7 cellular contexts compared by ENCODE assay signal in the genomic region with DNA sequence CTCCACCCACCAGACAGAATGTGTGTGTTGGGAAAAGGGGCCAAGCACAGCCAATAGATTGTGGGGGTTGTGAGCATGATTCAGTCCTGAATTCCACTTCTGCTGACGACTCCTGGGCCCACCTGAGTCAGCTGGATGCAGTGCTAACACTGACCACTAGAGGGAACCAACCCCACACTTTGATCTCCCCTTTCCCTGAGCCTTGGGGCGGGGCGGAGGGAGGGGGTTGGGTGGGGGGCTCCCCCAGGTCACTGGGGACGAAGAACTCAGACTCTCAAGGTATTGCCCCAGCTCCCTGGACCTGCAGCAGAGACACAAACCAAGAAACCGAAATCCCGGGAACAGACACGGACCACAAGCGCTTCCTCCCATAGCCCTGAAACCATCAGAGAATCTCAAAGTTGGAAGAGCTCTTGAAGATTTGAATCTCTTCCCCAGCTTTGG. TPM values are rescaled to one million over a fixed set of nuclear protein-coding genes. Genes with fewer than 3 reads are reported as not detected.
A peak's percentile ranks its signal among the peaks of the same experiment; 100 is the strongest.
DNase-seq lines count a peak whose midpoint lies in the region; ATAC-seq and TF ChIP-seq lines count a peak whose summit lies in the region.
"Had no signal": no experiment of that assay in that cellular context is flagged by ENCODE, and none has a peak within 500 bp of the region (broad histone marks: within the 10 kb centered on the region; RNA-seq: fewer than 3 reads in every experiment).

No MANE protein-coding gene starts in this region.

- no peak overlapping the region for H3K27ac Mint-ChIP-seq in activated T-helper 17 cell treated with anti-CD3 and anti-CD28 coated beads, Interleukin-2, amount 50 U/mL, for 72 hours
- H3K27ac Mint-ChIP-seq: stimulated activated naive CD8-positive, alpha-beta T cell treated with anti-CD3 and anti-CD28 coated beads, Interleukin-15, Interleukin-2, amounts not matched to agents 100 ng/mL and 50 ng/mL, for 24 hours had no signal

- H3K9me3 ChIP-seq in left lung, result no peaks in the 10 kb centered on the region
- no peaks in the 10 kb centered on the region for H3K9me3 ChIP-seq in tibial nerve

- DNase-seq in BJ (ENCODE audit: low read depth), result no peak
- DNase-seq in NB4 (ENCODE audit: low read depth), result peak; percentile 37
- no peak for DNase-seq in left lung
- peak in 1 of 2 donors; percentile 60 for DNase-seq in tibial nerve (ENCODE audit: low spot score in 2 of 2)

- no peaks in the 10 kb centered on the region for H3K9me3 Mint-ChIP-seq in activated T-helper 17 cell treated with anti-CD3 and anti-CD28 coated beads, Interleukin-2, amount 50 U/mL, for 72 hours
- H3K9me3 Mint-ChIP-seq: stimulated activated naive CD8-positive, alpha-beta T cell treated with anti-CD3 and anti-CD28 coated beads, Interleukin-15, Interleukin-2, amounts not matched to agents 100 ng/mL and 50 ng/mL, for 24 hours had no signal

- peak; percentile 64 for ATAC-seq in activated T-helper 17 cell treated with anti-CD3 and anti-CD28 coated beads, Interleukin-2, amount 50 U/mL, for 72 hours (replicated peaks)
- ATAC-seq in left lung (peak; percentile 82), GM18861 (IDR thresholded peaks at IDR 0.05; ENCODE audit: unreplicated experiment) (no peak)

- no peaks in the 10 kb centered on the region for H3K4me1 Mint-ChIP-seq in activated T-helper 17 cell treated with anti-CD3 and anti-CD28 coated beads, Interleukin-2, amount 50 U/mL, for 72 hours

- H3K27me3 Mint-ChIP-seq in activated T-helper 17 cell treated with anti-CD3 and anti-CD28 coated beads, Interleukin-2, amount 50 U/mL, for 72 hours, result no peaks in the 10 kb centered on the region
- H3K27me3 Mint-ChIP-seq: stimulated activated naive CD8-positive, alpha-beta T cell treated with anti-CD3 and anti-CD28 coated beads, Interleukin-15, Interleukin-2, amounts not matched to agents 100 ng/mL and 50 ng/mL, for 24 hours had no signal

- peaks cover 10% of the 10 kb centered on the region for H3K27me3 ChIP-seq in BJ (ENCODE audit: control insufficient read depth, insufficient read depth, low read length)
- H3K27me3 ChIP-seq in left lung, result no peaks in the 10 kb centered on the region
- peaks cover 0 to 16% of the 10 kb centered on the region in 2 donors for H3K27me3 ChIP-seq in tibial nerve

- H3K36me3 ChIP-seq in BJ (ENCODE audit: control insufficient read depth, insufficient read depth, low read length) (no peaks in the 10 kb centered on the region), left lung (no peaks in the 10 kb centered on the region), tibial nerve (no peaks in the 10 kb centered on the region)

- POLR2A ChIA-PET in BJ (lab: Charles Lee), result no interaction called here

- no peak overlapping the region for H3K4me3 ChIP-seq in BJ (ENCODE audit: low read depth, low read length)
- no peak overlapping the region for H3K4me3 ChIP-seq in NB4 (ENCODE audit: low read depth, low read length)
- no peak overlapping the region for H3K4me3 ChIP-seq in left lung
- no peak overlapping the region for H3K4me3 ChIP-seq in tibial nerve

- CTCF ChIA-PET in BJ (lab: Yijun Ruan, JAX), result interaction anchor here (0.6 to 4.0 kb wide), 28 partner anchors 8 to 239 kb away, joined by 3 to 27 read pairs (median 5); partner anchors contain the start of genes ERN1 and ICAM2

- no peak for TF ChIP-seq EP300 in tibial nerve (IDR thresholded peaks at IDR 0.05)

- H3K4me1 ChIP-seq in left lung (no peaks in the 10 kb centered on the region), tibial nerve (no peaks in the 10 kb centered on the region)

- no peaks in the 10 kb centered on the region for H3K36me3 Mint-ChIP-seq in activated T-helper 17 cell treated with anti-CD3 and anti-CD28 coated beads, Interleukin-2, amount 50 U/mL, for 72 hours (ENCODE audit: low read depth)

- intact Hi-C loops in left lung (cut with DNase I), result loop anchor here in 1 of 2 donors (10.0 kb wide), 1 partner anchor 223 kb away; the partner anchor contains the start of gene ERN1

- no peak for TF ChIP-seq POLR2A in NB4 (IDR thresholded peaks at IDR 0.05; ENCODE audit: extremely low read depth, insufficient read length)
- no peak for TF ChIP-seq POLR2A in tibial nerve (IDR thresholded peaks at IDR 0.05)

- H3K4me3 Mint-ChIP-seq in activated T-helper 17 cell treated with anti-CD3 and anti-CD28 coated beads, Interleukin-2, amount 50 U/mL, for 72 hours, result no peak overlapping the region
- H3K4me3 Mint-ChIP-seq: stimulated activated naive CD8-positive, alpha-beta T cell treated with anti-CD3 and anti-CD28 coated beads, Interleukin-15, Interleukin-2, amounts not matched to agents 100 ng/mL and 50 ng/mL, for 24 hours had no signal

- TF ChIP-seq CTCF in BJ (IDR thresholded peaks at IDR 0.05; ENCODE audit: insufficient read depth, low read depth, low read length) (peak; percentile 72), NB4 (IDR thresholded peaks at IDR 0.05; ENCODE audit: low read depth, low read length) (peak; percentile 65), left lung (IDR thresholded peaks at IDR 0.05) (peak; percentile 75 to 87), tibial nerve (IDR thresholded peaks at IDR 0.05) (peak; percentile 47 to 96 (median 85))

- H3K27ac ChIP-seq in left lung (no peak overlapping the region), tibial nerve (no peak overlapping the region)

- WGBS in tibial nerve, 2 donors, result 35 to 57% methylated on average over 6 to 8 of the region's 8 CpGs

RNA-seq across cellular contexts. Expression of gene CSHL1, which starts 0.6 kb away (rescaled TPM):
- polyA plus RNA-seq in BJ (2011; rRNA removed), result not detected in 2 replicates
- not detected in 2 replicates for polyA minus RNA-seq in BJ (2011; rRNA and poly(A)+ RNA removed)
- under 1 TPM in 1 of 2 donors, not detected in 1; 0.61 TPM for total RNA-seq in activated T-helper 17 cell treated with anti-CD3 and anti-CD28 coated beads, Interleukin-2, amount 50 U/mL, for 72 hours
- total RNA-seq in left lung (not detected), tibial nerve (not detected)

RNA-seq across cellular contexts. Expression of gene GH1, which starts 7.0 kb away (rescaled TPM):
- polyA plus RNA-seq in BJ (2011; rRNA removed), result not detected in 2 replicates
- not detected in 2 replicates for polyA minus RNA-seq in BJ (2011; rRNA and poly(A)+ RNA removed)
- total RNA-seq in activated T-helper 17 cell treated with anti-CD3 and anti-CD28 coated beads, Interleukin-2, amount 50 U/mL, for 72 hours, result under 1 TPM in 1 of 2 donors, not detected in 1; 0.56 TPM
- not detected for total RNA-seq in left lung
- total RNA-seq in tibial nerve, result not detected

RNA-seq across cellular contexts. Expression of gene CSH1, which starts 15.3 kb away (rescaled TPM):
- polyA plus RNA-seq in BJ (2011; rRNA removed), result not detected in 2 replicates
- not detected in 2 replicates for polyA minus RNA-seq in BJ (2011; rRNA and poly(A)+ RNA removed)
- 1 to 10 TPM; 7.6 to 8.2 TPM for total RNA-seq in activated T-helper 17 cell treated with anti-CD3 and anti-CD28 coated beads, Interleukin-2, amount 50 U/mL, for 72 hours
- not detected for total RNA-seq in left lung
- total RNA-seq in tibial nerve, result not detected

RNA-seq across cellular contexts. Expression of gene CD79B, which starts 20.5 kb away (rescaled TPM):
- 0.36 and 0.58 TPM in 2 replicates for polyA plus RNA-seq in BJ (2011; rRNA removed)
- polyA minus RNA-seq in BJ (2011; rRNA and poly(A)+ RNA removed), result 0.19 TPM in 1 of 2 replicates, not detected in the other
- 10 to 100 TPM; 29.3 to 41.4 TPM for total RNA-seq in activated T-helper 17 cell treated with anti-CD3 and anti-CD28 coated beads, Interleukin-2, amount 50 U/mL, for 72 hours
- total RNA-seq in left lung (1 to 10 TPM; 2.7 to 3.5 TPM), tibial nerve (10 to 100 TPM in 2 of 4 donors, 1 to 10 TPM in 2; 8.6 to 10.9 (median 9.9) TPM)

RNA-seq across cellular contexts. Expression of gene GH2, which starts 29.9 kb away (rescaled TPM):
- not detected in 2 replicates for polyA plus RNA-seq in BJ (2011; rRNA removed)
- polyA minus RNA-seq in BJ (2011; rRNA and poly(A)+ RNA removed), result not detected in 2 replicates
- total RNA-seq in activated T-helper 17 cell treated with anti-CD3 and anti-CD28 coated beads, Interleukin-2, amount 50 U/mL, for 72 hours, result not detected
- total RNA-seq in left lung (not detected), tibial nerve (not detected)

Comparison
In these comparisons a context has a peak if more than half of its experiments do, and no peak if none do; other contexts are left out.
1. RNA of gene CSH1, which starts 15.3 kb away (total RNA-seq): 7.6 to 8.2 TPM in activated T-helper 17 cell treated with anti-CD3 and anti-CD28 coated beads, Interleukin-2, amount 50 U/mL, for 72 hours; not detected in left lung and not detected in tibial nerve; every median in the first group is over 4 times any median in the second.
2. Peak in every context shown above with its lines, with median percentiles within 50 percentile points of each other: CTCF ChIP-seq.